2 cellular contexts compared by ENCODE assay signal in genomic region chr1:7348073-7348472, GRCh38.
TF ChIP-seq lines count a peak whose summit lies in the region.

No MANE protein-coding gene starts in this region.

TF ChIP-seq in WTC11, 78 proteins besides CTCF, POLR2A, EP300 and RAD21:
- no peak for TF ChIP-seq PRDM15 (CRISPR knock-in tag; IDR thresholded peaks at IDR 0.05)
- no peak for TF ChIP-seq PREB (CRISPR knock-in tag; IDR thresholded peaks at IDR 0.05; ENCODE audit: borderline replicate concordance)
- no peak for TF ChIP-seq TCF7 (CRISPR knock-in tag; IDR thresholded peaks at IDR 0.05; ENCODE audit: low read depth)
- TF ChIP-seq ZNF138 (CRISPR knock-in tag; conservative IDR thresholded peaks at IDR 0.05): no peak
- TF ChIP-seq USF1 (CRISPR knock-in tag; IDR thresholded peaks at IDR 0.05): no peak
- no peak for TF ChIP-seq SMAD4 (CRISPR knock-in tag; IDR thresholded peaks at IDR 0.05)
- no peak for TF ChIP-seq ZNF423 (CRISPR knock-in tag; IDR thresholded peaks at IDR 0.05)
- no peak for TF ChIP-seq ETV6 (CRISPR knock-in tag; IDR thresholded peaks at IDR 0.05)
- TF ChIP-seq TEAD4 (CRISPR knock-in tag; IDR thresholded peaks at IDR 0.05): no peak
- no peak for TF ChIP-seq IRF1 (CRISPR knock-in tag; IDR thresholded peaks at IDR 0.05)
TF ChIP-seq in WTC11: peak in this region for 0.

TF ChIP-seq in H1, 55 proteins besides CTCF, POLR2A, EP300 and RAD21:
- no peak for TF ChIP-seq TAF7 (optimal IDR thresholded peaks at IDR 0.05; ENCODE audit: borderline replicate concordance, low read depth, low read length)
- no peak for TF ChIP-seq TAF1 (IDR thresholded peaks at IDR 0.05; ENCODE audit: low read depth, low read length)
- TF ChIP-seq TEAD4 (IDR thresholded peaks at IDR 0.05; ENCODE audit: low read depth, low read length): no peak
- TF ChIP-seq NRF1 (IDR thresholded peaks at IDR 0.05; ENCODE audit: low read depth, low read length): no peak
- no peak for TF ChIP-seq CHD7 (IDR thresholded peaks at IDR 0.05; ENCODE audit: insufficient replicate concordance, low read length)
- no peak for TF ChIP-seq SIX5 (IDR thresholded peaks at IDR 0.05; ENCODE audit: low read depth, low read length)
- TF ChIP-seq JUND (IDR thresholded peaks at IDR 0.05; ENCODE audit: low read length): no peak
- no peak for TF ChIP-seq MAFK (IDR thresholded peaks at IDR 0.05; ENCODE audit: low read depth, low read length)
- no peak for TF ChIP-seq SP2 (IDR thresholded peaks at IDR 0.05; ENCODE audit: low read length)
- TF ChIP-seq SIN3A (conservative IDR thresholded peaks at IDR 0.05 in 1 of 2, IDR thresholded peaks at IDR 0.05 in 1 of 2; ENCODE audit: low read depth in 1 of 2, low read length in 2 of 2): no peak
- TF ChIP-seq CREB1 (IDR thresholded peaks at IDR 0.05): no peak
- TF ChIP-seq EZH2 (IDR thresholded peaks at IDR 0.05; ENCODE audit: low read depth, low read length, severe bottlenecking): no peak
- TF ChIP-seq KDM5A (IDR thresholded peaks at IDR 0.05; ENCODE audit: low read length): no peak
- no peak for TF ChIP-seq HDAC6 (IDR thresholded peaks at IDR 0.05; ENCODE audit: low read depth, low read length)
- TF ChIP-seq SRF (IDR thresholded peaks at IDR 0.05; ENCODE audit: low read depth, low read length): no peak
- no peak for TF ChIP-seq SP4 (IDR thresholded peaks at IDR 0.05; ENCODE audit: low read length)
- no peak for TF ChIP-seq BRCA1 (IDR thresholded peaks at IDR 0.05; ENCODE audit: low read depth, low read length)
- TF ChIP-seq SP1 (IDR thresholded peaks at IDR 0.05; ENCODE audit: low read depth, low read length): no peak
- no peak for TF ChIP-seq ASH2L (IDR thresholded peaks at IDR 0.05; ENCODE audit: low read length)
